In the genomic region with DNA sequence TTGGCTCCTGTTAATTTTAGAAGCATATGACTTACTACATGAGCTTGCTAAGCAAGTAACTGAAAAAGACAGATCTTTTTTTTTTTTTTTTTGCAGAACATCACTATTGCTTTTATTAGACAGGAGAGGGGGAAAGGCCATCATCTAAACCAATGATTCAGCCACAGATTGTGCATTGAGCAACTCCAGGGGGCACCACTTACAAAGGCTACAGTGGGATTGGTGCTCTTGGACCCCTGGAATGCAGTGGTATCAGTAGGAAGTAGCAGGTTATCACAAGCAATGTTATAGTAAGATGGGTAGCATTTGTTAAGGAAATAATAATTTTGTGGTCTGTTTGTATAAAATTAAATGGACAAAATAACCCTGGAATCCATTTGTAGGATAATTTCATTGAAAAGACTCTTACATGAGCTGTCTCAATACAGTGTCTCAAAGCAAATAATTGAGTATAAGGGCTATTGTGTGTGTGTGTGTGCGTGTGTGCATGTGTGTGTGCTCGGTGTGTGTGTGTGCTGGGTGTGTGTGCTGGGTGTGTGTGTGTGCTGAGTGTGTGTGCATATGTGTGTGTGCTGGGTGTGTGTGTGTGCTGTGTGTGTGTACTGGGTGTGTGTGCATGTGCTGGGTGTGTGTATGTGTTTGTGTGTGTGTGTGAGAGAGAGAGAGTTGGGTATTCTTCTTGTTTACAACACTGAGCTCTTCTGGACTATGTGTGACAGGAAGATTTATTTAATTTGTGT, we compare ENCODE assay signal across 1 cellular context.
TF ChIP-seq lines count a peak whose summit lies in the region.

No MANE protein-coding gene starts in this region.

TF ChIP-seq in IMR-90, 13 proteins besides CTCF, POLR2A, EP300 and RAD21:
- TF ChIP-seq, protein P1, sequence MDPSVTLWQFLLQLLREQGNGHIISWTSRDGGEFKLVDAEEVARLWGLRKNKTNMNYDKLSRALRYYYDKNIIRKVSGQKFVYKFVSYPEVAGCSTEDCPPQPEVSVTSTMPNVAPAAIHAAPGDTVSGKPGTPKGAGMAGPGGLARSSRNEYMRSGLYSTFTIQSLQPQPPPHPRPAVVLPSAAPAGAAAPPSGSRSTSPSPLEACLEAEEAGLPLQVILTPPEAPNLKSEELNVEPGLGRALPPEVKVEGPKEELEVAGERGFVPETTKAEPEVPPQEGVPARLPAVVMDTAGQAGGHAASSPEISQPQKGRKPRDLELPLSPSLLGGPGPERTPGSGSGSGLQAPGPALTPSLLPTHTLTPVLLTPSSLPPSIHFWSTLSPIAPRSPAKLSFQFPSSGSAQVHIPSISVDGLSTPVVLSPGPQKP (IDR thresholded peaks at IDR 0.05; ENCODE audit: borderline replicate concordance, low read depth, low read length), result no peak
- no peak for TF ChIP-seq FOS (IDR thresholded peaks at IDR 0.05; ENCODE audit: low read depth, low read length)
- no peak for TF ChIP-seq RFX5 (IDR thresholded peaks at IDR 0.05; ENCODE audit: low read depth, low read length)
